1 cellular context compared by ENCODE assay signal in the genomic region with DNA sequence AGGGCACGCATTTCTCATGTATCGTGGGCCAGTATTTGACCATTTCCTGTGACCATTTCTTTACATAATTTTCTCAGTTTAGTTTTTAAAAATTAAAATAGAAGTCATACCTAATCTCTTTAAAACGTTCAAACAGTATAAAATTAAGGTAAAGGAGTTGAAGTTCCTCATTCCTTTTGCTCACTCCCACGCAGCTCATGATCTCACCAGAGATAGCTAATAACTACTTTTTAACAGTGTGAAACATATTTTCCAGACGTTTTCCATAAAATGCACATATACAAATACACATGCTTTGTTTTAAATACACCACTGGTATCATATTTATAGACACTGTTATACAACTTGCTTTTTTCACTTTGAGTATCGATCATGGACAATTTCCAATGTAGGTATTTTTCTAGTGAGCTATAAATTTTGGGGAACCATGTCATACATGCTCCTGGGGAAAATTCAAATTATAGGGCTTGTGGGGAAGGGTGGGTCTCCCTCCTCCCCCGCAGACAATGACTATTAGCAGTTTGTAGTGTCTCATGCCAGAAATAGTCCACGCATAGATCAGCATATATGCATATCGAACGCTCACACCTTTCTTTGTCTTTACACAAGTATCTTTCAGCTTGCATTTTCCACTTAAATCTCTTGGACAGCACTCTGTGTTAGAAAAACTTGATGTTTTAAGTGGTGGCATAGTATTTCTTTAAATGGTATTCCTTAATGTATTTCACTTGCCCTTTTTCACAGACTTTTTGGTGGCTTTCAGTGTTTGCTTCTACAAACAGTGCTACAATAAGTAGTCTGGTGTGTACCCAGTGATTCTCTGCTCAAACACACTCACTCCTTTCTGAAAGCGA.
TF ChIP-seq lines count a peak whose summit lies in the region.

No MANE protein-coding gene starts in this region.

TF ChIP-seq in HepG2, 621 proteins besides CTCF, POLR2A, EP300 and RAD21 (continued from another document and continues in another):
- TF ChIP-seq ZNF142 (CRISPR knock-in tag; IDR thresholded peaks at IDR 0.05): peak; percentile 2; the same call in 1 of the 2 replicates
- TF ChIP-seq ZNF503 (CRISPR knock-in tag; IDR thresholded peaks at IDR 0.05): 0 out of 2 replicates have a peak, but pooled peaks have one; percentile 21
- TF ChIP-seq RBFOX2 (IDR thresholded peaks at IDR 0.05; ENCODE audit: low read depth, low read length): peak; percentile 65
- no peak for TF ChIP-seq ZNF234 (CRISPR knock-in tag; conservative IDR thresholded peaks at IDR 0.05)
- TF ChIP-seq TP53 (CRISPR knock-in tag; conservative IDR thresholded peaks at IDR 0.05): 0 out of 2 replicates have a peak, but pooled peaks have one; percentile 17
- TF ChIP-seq SALL1 (CRISPR knock-in tag; IDR thresholded peaks at IDR 0.05): no peak
- peak; percentile 21; the same call in 1 of the 2 replicates for TF ChIP-seq ELF1 (CRISPR knock-in tag; IDR thresholded peaks at IDR 0.05)
- peak; percentile 21; the same call in 1 of the 2 replicates for TF ChIP-seq ZNF543 (CRISPR knock-in tag; IDR thresholded peaks at IDR 0.05)
- TF ChIP-seq FOXA3 (CRISPR knock-in tag; IDR thresholded peaks at IDR 0.05): peak; percentile 61
- TF ChIP-seq GLI4 (CRISPR knock-in tag; IDR thresholded peaks at IDR 0.05; ENCODE audit: borderline replicate concordance): 0 out of 2 replicates have a peak, but pooled peaks have one; percentile 14
- TF ChIP-seq, protein P1, sequence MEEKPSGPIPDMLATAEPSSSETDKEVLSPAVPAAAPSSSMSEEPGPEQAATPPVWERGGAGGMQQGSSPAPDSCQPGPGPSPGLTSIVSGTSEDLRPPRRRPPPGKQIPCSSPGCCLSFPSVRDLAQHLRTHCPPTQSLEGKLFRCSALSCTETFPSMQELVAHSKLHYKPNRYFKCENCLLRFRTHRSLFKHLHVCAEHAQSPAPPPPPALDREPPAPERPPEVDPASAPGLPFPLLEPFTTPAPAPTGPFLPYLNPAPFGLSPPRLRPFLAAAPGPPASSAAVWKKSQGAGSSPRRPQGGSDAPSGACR (CRISPR knock-in tag; IDR thresholded peaks at IDR 0.05): no peak
- TF ChIP-seq, protein P2, sequence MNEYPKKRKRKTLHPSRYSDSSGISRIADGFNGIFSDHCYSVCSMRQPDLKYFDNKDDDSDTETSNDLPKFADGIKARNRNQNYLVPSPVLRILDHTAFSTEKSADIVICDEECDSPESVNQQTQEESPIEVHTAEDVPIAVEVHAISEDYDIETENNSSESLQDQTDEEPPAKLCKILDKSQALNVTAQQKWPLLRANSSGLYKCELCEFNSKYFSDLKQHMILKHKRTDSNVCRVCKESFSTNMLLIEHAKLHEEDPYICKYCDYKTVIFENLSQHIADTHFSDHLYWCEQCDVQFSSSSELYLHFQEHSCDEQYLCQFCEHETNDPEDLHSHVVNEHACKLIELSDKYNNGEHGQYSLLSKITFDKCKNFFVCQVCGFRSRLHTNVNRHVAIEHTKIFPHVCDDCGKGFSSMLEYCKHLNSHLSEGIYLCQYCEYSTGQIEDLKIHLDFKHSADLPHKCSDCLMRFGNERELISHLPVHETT (CRISPR knock-in tag; conservative IDR thresholded peaks at IDR 0.05): no peak
- TF ChIP-seq SOX6 (IDR thresholded peaks at IDR 0.05): no peak
- 0 out of 2 replicates have a peak, but pooled peaks have one; percentile 4 for TF ChIP-seq SOX6 (CRISPR knock-in tag; IDR thresholded peaks at IDR 0.05)
- TF ChIP-seq PRDM15 (CRISPR knock-in tag; IDR thresholded peaks at IDR 0.05): peak; percentile 10; the same call in 1 of the 2 replicates
- TF ChIP-seq PAX8 (CRISPR knock-in tag; IDR thresholded peaks at IDR 0.05; ENCODE audit: borderline replicate concordance): no peak
- TF ChIP-seq MAX (IDR thresholded peaks at IDR 0.05): no peak
- no peak for TF ChIP-seq WIZ (CRISPR knock-in tag; IDR thresholded peaks at IDR 0.05)
- 0 out of 2 replicates have a peak, but pooled peaks have one; percentile 46 for TF ChIP-seq PHF21A (CRISPR knock-in tag; IDR thresholded peaks at IDR 0.05)
- no peak for TF ChIP-seq PITX1 (CRISPR knock-in tag; IDR thresholded peaks at IDR 0.05)
- TF ChIP-seq IKZF5 (CRISPR knock-in tag; IDR thresholded peaks at IDR 0.05): 0 out of 2 replicates have a peak, but pooled peaks have one; percentile 22
- TF ChIP-seq ZBTB39 (CRISPR knock-in tag; IDR thresholded peaks at IDR 0.05): no peak
- no peak for TF ChIP-seq EHMT2 (IDR thresholded peaks at IDR 0.05; ENCODE audit: borderline replicate concordance, low read depth, low read length)
- TF ChIP-seq ZNF44 (CRISPR knock-in tag; IDR thresholded peaks at IDR 0.05): peak; percentile 56; the same call in 1 of the 2 replicates
- TF ChIP-seq SIX4 (CRISPR knock-in tag; IDR thresholded peaks at IDR 0.05): 0 out of 2 replicates have a peak, but pooled peaks have one; percentile 53
- no peak; the same call in 1 of the 2 replicates for TF ChIP-seq ERF (CRISPR knock-in tag; IDR thresholded peaks at IDR 0.05)
- TF ChIP-seq HCFC1 (IDR thresholded peaks at IDR 0.05; ENCODE audit: low read depth, low read length): no peak
- TF ChIP-seq POGK (CRISPR knock-in tag; conservative IDR thresholded peaks at IDR 0.05): peak; percentile 31; the same call in 1 of the 2 replicates
- no peak for TF ChIP-seq HOXA9 (CRISPR knock-in tag; IDR thresholded peaks at IDR 0.05; ENCODE audit: borderline replicate concordance)
- TF ChIP-seq ZNF768 (CRISPR knock-in tag; IDR thresholded peaks at IDR 0.05): no peak
- 0 out of 2 replicates have a peak, but pooled peaks have one; percentile 23 for TF ChIP-seq NCOA1 (CRISPR knock-in tag; IDR thresholded peaks at IDR 0.05)
- 0 out of 2 replicates have a peak, but pooled peaks have one; percentile 3 for TF ChIP-seq ZKSCAN5 (CRISPR knock-in tag; IDR thresholded peaks at IDR 0.05)
- TF ChIP-seq ZNF644 (CRISPR knock-in tag; IDR thresholded peaks at IDR 0.05; ENCODE audit: low read depth): 0 out of 2 replicates have a peak, but pooled peaks have one; percentile 4
